8 cellular contexts compared by ENCODE assay signal in the genomic region with DNA sequence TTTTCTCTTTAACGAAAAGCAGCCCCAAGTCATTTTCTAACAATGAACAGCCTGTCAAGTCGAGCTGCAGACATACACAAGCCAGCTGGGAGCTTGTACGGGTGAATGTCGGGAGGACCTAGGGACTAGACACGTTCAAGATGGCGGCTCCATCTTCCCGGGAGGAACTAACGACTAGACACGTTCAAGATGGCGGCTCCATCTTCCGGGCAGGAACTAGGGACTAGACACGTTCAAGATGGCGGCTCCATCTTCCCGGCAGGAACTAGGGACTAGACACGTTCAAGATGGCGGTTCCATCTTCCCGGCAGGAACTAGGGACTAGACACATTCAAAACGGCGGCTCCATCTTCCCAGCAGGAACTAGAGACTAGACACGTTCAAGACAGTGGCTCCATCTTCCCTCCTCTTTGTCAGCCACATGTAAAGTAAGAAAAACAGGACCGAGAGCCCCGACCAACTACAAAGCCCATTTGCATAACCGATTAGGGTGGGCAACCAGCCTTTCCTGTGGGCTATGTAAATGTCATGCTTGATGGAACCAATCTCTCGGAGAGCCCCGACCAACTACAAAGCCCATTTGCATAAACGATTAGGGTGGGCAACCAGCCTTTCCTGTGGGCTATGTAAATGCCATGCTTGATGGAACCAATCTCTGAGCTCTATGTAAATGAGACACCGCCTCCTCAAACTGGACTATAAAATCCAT.
DNase-seq lines count a peak whose midpoint lies in the region; ATAC-seq and TF ChIP-seq lines count a peak whose summit lies in the region.

No MANE protein-coding gene starts in this region.

- peaks cover 2% of the 10 kb centered on the region for H3K4me1 Mint-ChIP-seq in T-helper 17 cell

- H3K27ac Mint-ChIP-seq in T-helper 17 cell, result peak overlapping the region; percentile 79

- H3K27me3 Mint-ChIP-seq in T-helper 17 cell, result no peaks in the 10 kb centered on the region

- peak overlapping the region; percentile 88 for H3K4me3 Mint-ChIP-seq in T-helper 17 cell

- no peak for TF ChIP-seq CTCF in omental fat pad (IDR thresholded peaks at IDR 0.05)

- peak in 1 of 3 donors; percentile 13 for DNase-seq in T-helper 17 cell
- peak; percentile 32 for DNase-seq in omental fat pad (ENCODE audit: low spot score)
- DNase-seq in KG1 (lab: John Stamatoyannopoulos, UW), result no peak
- DNase-seq in GF-D8 (lab: John Stamatoyannopoulos, UW), result no peak

- no peaks in the 10 kb centered on the region for H3K36me3 Mint-ChIP-seq in T-helper 17 cell (ENCODE audit: low read depth)

- peak; percentile 54 for ATAC-seq in GM18861 (IDR thresholded peaks at IDR 0.05; ENCODE audit: unreplicated experiment)
- ATAC-seq in T-helper 17 cell, result peak; percentile 40
- peak; percentile 34 for ATAC-seq in esophagus mucosa
- peak; percentile 75 for ATAC-seq in omental fat pad (ENCODE audit: low FRiP score)
- ATAC-seq in HG03280 (IDR thresholded peaks at IDR 0.05; ENCODE audit: unreplicated experiment), result no peak
- no peak for ATAC-seq in HG03442 (IDR thresholded peaks at IDR 0.05; ENCODE audit: unreplicated experiment)

- no peaks in the 10 kb centered on the region for H3K9me3 ChIP-seq in T-helper 17 cell (ENCODE audit: control insufficient read depth, low read length, poor library complexity, severe bottlenecking)

Comparison
In these comparisons a context has a peak if more than half of its experiments do, and no peak if none do; other contexts are left out.
1. ATAC-seq: peak in GM18861 (single experiment), T-helper 17 cell (single experiment), esophagus mucosa (single experiment) and omental fat pad (single experiment); none in HG03280 (single experiment) and HG03442 (single experiment).